Comparison of ENCODE assay signal across 11 cellular contexts in the genomic region with DNA sequence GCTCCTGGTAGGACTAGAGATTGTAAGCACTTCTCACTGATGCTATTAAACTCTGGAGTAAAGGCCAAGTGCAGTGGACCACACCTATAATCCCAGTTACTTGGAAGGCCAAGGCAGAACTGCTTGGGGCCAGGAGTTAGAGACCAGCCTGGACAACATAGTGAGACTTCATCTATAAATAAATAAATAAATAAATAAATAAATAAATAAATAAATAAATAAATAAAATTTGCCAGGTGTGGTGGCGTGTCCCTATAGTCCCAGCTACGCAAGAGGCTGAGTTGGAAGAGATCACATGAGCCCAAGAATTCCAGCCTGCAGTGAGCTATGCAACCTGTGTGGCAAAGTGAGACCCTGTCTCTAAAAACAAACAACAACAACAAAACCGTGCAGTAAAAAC.
"Had no signal": no experiment of that assay in that cellular context is flagged by ENCODE, and none has a peak within 500 bp of the region (broad histone marks: within the 10 kb centered on the region; RNA-seq: fewer than 3 reads in every experiment).

No MANE protein-coding gene starts in this region.

- H3K4me3 ChIP-seq: GM23248, GM23338, HAP-1 had no signal

- H3K9me3 ChIP-seq: HAP-1 had no signal

- ATAC-seq: GM23338, HCT116 had no signal

- H3K4me2 ChIP-seq: GM23338 had no signal

- H3K36me3 ChIP-seq: HAP-1 had no signal

- FAIRE-seq: H1, H54 had no signal

- DNase-seq: GM23248, GOT3, H7, H9, HCEC 1CT, HFFc6 had no signal

- H3K27ac ChIP-seq: GM23248 had no signal

- H3K4me1 ChIP-seq: HAP-1 had no signal
